ENCODE assay signal across 9 cellular contexts in genomic region chr3:18111702-18112311, GRCh38.
A peak's percentile ranks its signal among the peaks of the same experiment; 100 is the strongest.
DNase-seq lines count a peak whose midpoint lies in the region; ATAC-seq and FAIRE-seq lines count a peak whose summit lies in the region.
"Had no signal": no experiment of that assay in that cellular context is flagged by ENCODE, and none has a peak within 500 bp of the region (broad histone marks: within the 10 kb centered on the region; RNA-seq: fewer than 3 reads in every experiment).

No MANE protein-coding gene starts in this region.

- H3K9ac ChIP-seq in Karpas-422 (ENCODE audit: low read length) = no peak overlapping the region

- H3K36me3 Mint-ChIP-seq in activated T-cell treated with anti-CD3 and anti-CD28 coated beads, Interleukin-2, amount 50 U/mL, for 24 hours (ENCODE audit: low read depth) = no peaks in the 10 kb centered on the region
- H3K36me3 Mint-ChIP-seq in activated naive CD4-positive, alpha-beta T cell treated with anti-CD3 and anti-CD28 coated beads, Interleukin-2, amount 50 U/mL, for 72 hours = no peaks in the 10 kb centered on the region

- no peak overlapping the region for H2AFZ ChIP-seq in Karpas-422 (ENCODE audit: low read length)

- H3K9me3 ChIP-seq in small intestine (ENCODE audit: control insufficient read depth, low read depth) = no peaks in the 10 kb centered on the region
- no peaks in the 10 kb centered on the region for H3K9me3 ChIP-seq in Karpas-422 (ENCODE audit: low read length)

- DNase-seq in activated T-cell treated with anti-CD3 and anti-CD28 coated beads, Interleukin-2, amount 50 U/mL, for 24 hours = no peak
- DNase-seq in activated T-cell treated with anti-CD3 and anti-CD28 coated beads, Interleukin-2, amount 50 U/mL, for 48 hours = no peak
- DNase-seq in HuH-7 (ENCODE audit: low spot score) (peak; percentile 78), small intestine (peak; percentile 8), Karpas-422 (no peak), HK-2 (ENCODE audit: unreplicated experiment) (no peak)
- no peak for DNase-seq in activated naive CD4-positive, alpha-beta T cell treated with anti-CD3 and anti-CD28 coated beads, Interleukin-2, amount 50 U/mL, for 72 hours (ENCODE audit: low spot score in 2 of 2)

- H3K9me3 Mint-ChIP-seq in activated T-cell treated with anti-CD3 and anti-CD28 coated beads, Interleukin-2, amount 50 U/mL, for 24 hours = no peaks in the 10 kb centered on the region
- peaks cover 0 to 5% of the 10 kb centered on the region in 2 donors for H3K9me3 Mint-ChIP-seq in activated naive CD4-positive, alpha-beta T cell treated with anti-CD3 and anti-CD28 coated beads, Interleukin-2, amount 50 U/mL, for 72 hours

- 2 to 11% (median 3%) methylated on average over 6 of the region's 6 CpGs for WGBS in small intestine, 3 donors

- FAIRE-seq in small intestine (lab: Jason Lieb, UNC) = no peak
- FAIRE-seq: colon had no signal

- H3K4me3 ChIP-seq in small intestine (ENCODE audit: low read depth in 1 of 2, low read length in 2 of 2) (no peak overlapping the region), Karpas-422 (ENCODE audit: low read length) (no peak overlapping the region)

- H3K36me3 ChIP-seq in small intestine (ENCODE audit: control insufficient read depth in 2 of 2, insufficient read depth in 2 of 2, low read length in 2 of 2) (no peaks in the 10 kb centered on the region), Karpas-422 (ENCODE audit: insufficient read depth, low read length) (no peaks in the 10 kb centered on the region)

- peak; percentile 97 for ATAC-seq in GM21717 (IDR thresholded peaks at IDR 0.05; ENCODE audit: unreplicated experiment)
- peak; percentile 39 to 65 for ATAC-seq in activated naive CD4-positive, alpha-beta T cell treated with anti-CD3 and anti-CD28 coated beads, Interleukin-2, amount 50 U/mL, for 72 hours

- H3K27me3 Mint-ChIP-seq in activated T-cell treated with anti-CD3 and anti-CD28 coated beads, Interleukin-2, amount 50 U/mL, for 24 hours = no peaks in the 10 kb centered on the region

- peaks cover 10% of the 10 kb centered on the region for H3K4me1 Mint-ChIP-seq in activated T-cell treated with anti-CD3 and anti-CD28 coated beads, Interleukin-2, amount 50 U/mL, for 24 hours (ENCODE audit: low read depth)

- H3K79me2 ChIP-seq in Karpas-422 (ENCODE audit: low read length) = no peaks in the 10 kb centered on the region

- no peaks in the 10 kb centered on the region for H3K9me2 ChIP-seq in Karpas-422 (replicated peaks; ENCODE audit: insufficient read depth, low read length)

- H4K20me1 ChIP-seq in Karpas-422 (ENCODE audit: insufficient read depth, low read depth, low read length) = no peaks in the 10 kb centered on the region

- H3K27ac ChIP-seq in small intestine (ENCODE audit: low read depth in 1 of 2, low read length in 1 of 2) = no peak overlapping the region
- no peak overlapping the region for H3K27ac ChIP-seq in Karpas-422 (ENCODE audit: low read length)

- H3K27ac Mint-ChIP-seq in activated T-cell treated with anti-CD3 and anti-CD28 coated beads, Interleukin-2, amount 50 U/mL, for 24 hours = peak overlapping the region; percentile 18
- H3K27ac Mint-ChIP-seq in activated naive CD4-positive, alpha-beta T cell treated with anti-CD3 and anti-CD28 coated beads, Interleukin-2, amount 50 U/mL, for 72 hours = peak overlapping the region in 1 of 2 donors; percentile 41

- H3K4me2 ChIP-seq in Karpas-422 (ENCODE audit: low read depth, low read length, poor library complexity, severe bottlenecking) = no peak overlapping the region

- H3K27me3 ChIP-seq in small intestine (ENCODE audit: control insufficient read depth in 2 of 2, insufficient read depth in 2 of 2, low read length in 2 of 2) (no peaks in the 10 kb centered on the region), Karpas-422 (ENCODE audit: low read length) (no peaks in the 10 kb centered on the region)

- peaks cover 0 to 2% of the 10 kb centered on the region in 2 donors for H3K4me1 ChIP-seq in small intestine (ENCODE audit: control insufficient read depth in 2 of 2, insufficient read depth in 1 of 2, low read depth in 1 of 2, low read length in 1 of 2)
- H3K4me1 ChIP-seq in Karpas-422 (ENCODE audit: low read length) = no peaks in the 10 kb centered on the region

- H3K4me3 Mint-ChIP-seq in activated T-cell treated with anti-CD3 and anti-CD28 coated beads, Interleukin-2, amount 50 U/mL, for 24 hours = peak overlapping the region; percentile 57

Comparison
In these comparisons a context has a peak if more than half of its experiments do, and no peak if none do; other contexts are left out.
1. DNase-seq: peak in HuH-7 (single experiment) and small intestine (single experiment); none in activated T-cell treated with anti-CD3 and anti-CD28 coated beads, Interleukin-2, amount 50 U/mL, for 24 hours (single experiment), activated T-cell treated with anti-CD3 and anti-CD28 coated beads, Interleukin-2, amount 50 U/mL, for 48 hours (0 of 2), activated naive CD4-positive, alpha-beta T cell treated with anti-CD3 and anti-CD28 coated beads, Interleukin-2, amount 50 U/mL, for 72 hours (0 of 2), Karpas-422 (single experiment) and HK-2 (single experiment).